1 cellular context compared by ENCODE assay signal in genomic region chr12:75526655-75527511, GRCh38.
TF ChIP-seq lines count a peak whose summit lies in the region.

No MANE protein-coding gene starts in this region.

TF ChIP-seq in liver, 16 proteins besides CTCF, POLR2A, EP300 and RAD21 (continued from another document):
- no peak for TF ChIP-seq ZBTB33 (IDR thresholded peaks at IDR 0.05)
- no peak for TF ChIP-seq YY1 (IDR thresholded peaks at IDR 0.05)
- TF ChIP-seq JUND (IDR thresholded peaks at IDR 0.05), result no peak
